In the genomic region with DNA sequence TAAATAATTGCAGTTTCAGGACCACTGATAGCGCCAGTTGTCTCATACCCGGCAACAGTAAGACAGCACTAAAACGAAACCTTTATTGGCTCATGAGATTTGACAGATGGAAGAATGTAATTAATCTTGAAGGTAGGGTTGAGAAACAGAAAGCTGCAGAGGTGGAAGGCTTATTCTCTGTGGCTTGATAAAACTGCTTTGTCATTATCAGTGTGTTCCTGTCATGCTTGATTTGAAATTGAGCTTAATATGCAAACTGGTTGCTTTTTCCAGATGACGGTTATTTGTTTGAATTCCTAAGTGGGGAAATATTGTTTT, we compare ENCODE assay signal across 1 cellular context.
TF ChIP-seq lines count a peak whose summit lies in the region.

No MANE protein-coding gene starts in this region.

TF ChIP-seq in endothelial cell of umbilical vein, 7 proteins besides CTCF, POLR2A, EP300 and RAD21:
- no peak for TF ChIP-seq MYC (IDR thresholded peaks at IDR 0.05; ENCODE audit: low read depth, low read length)
- TF ChIP-seq POLR2AphosphoS5 (IDR thresholded peaks at IDR 0.05; ENCODE audit: insufficient read depth, low read depth, low read length) = no peak
- TF ChIP-seq EZH2 (IDR thresholded peaks at IDR 0.05; ENCODE audit: borderline replicate concordance, low read depth, low read length, severe bottlenecking) = no peak
- no peak for TF ChIP-seq JUN (IDR thresholded peaks at IDR 0.05; ENCODE audit: borderline replicate concordance, insufficient read depth, insufficient read length, low read depth)
- no peak for TF ChIP-seq FOS (IDR thresholded peaks at IDR 0.05; ENCODE audit: borderline replicate concordance, insufficient read depth, low read length)
- no peak for TF ChIP-seq GATA2 (IDR thresholded peaks at IDR 0.05; ENCODE audit: insufficient read depth, insufficient read length, low read depth, low read length)
- TF ChIP-seq, protein P1, sequence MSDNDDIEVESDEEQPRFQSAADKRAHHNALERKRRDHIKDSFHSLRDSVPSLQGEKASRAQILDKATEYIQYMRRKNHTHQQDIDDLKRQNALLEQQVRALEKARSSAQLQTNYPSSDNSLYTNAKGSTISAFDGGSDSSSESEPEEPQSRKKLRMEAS (IDR thresholded peaks at IDR 0.05; ENCODE audit: insufficient read depth, insufficient read length) = no peak
